In genomic region chr3:10983219-10983916, GRCh38 we compare ENCODE assay signal across 8 cellular contexts. TPM values are rescaled to one million over a fixed set of nuclear protein-coding genes. Genes with fewer than 3 reads are reported as not detected.
DNase-seq lines count a peak whose midpoint lies in the region; ATAC-seq, FAIRE-seq and TF ChIP-seq lines count a peak whose summit lies in the region.

No MANE protein-coding gene starts in this region.

- no peaks in the 10 kb centered on the region for H3K9me3 ChIP-seq in CD8-positive, alpha-beta T cell (ENCODE audit: low read length)
- H3K9me3 ChIP-seq in OCI-LY3 (ENCODE audit: insufficient read depth, low read length): no peaks in the 10 kb centered on the region
- H3K9me3 ChIP-seq in H1 (ENCODE audit: insufficient read depth in 2 of 2, low read depth in 1 of 2, low read length in 1 of 2): no peaks in the 10 kb centered on the region

- peak; percentile 47 for TF ChIP-seq CTCF in CD8-positive, alpha-beta T cell (IDR thresholded peaks at IDR 0.05)
- TF ChIP-seq CTCF in OCI-LY3 (IDR thresholded peaks at IDR 0.05; ENCODE audit: low read depth, low read length) (peak; percentile 65), H1 (IDR thresholded peaks at IDR 0.05; ENCODE audit: control extremely low read depth in 1 of 3, insufficient read depth in 1 of 3, low read depth in 1 of 3, low read length in 3 of 3) (peak; percentile 68 to 83 (median 76)), omental fat pad (IDR thresholded peaks at IDR 0.05) (no peak)

- DNase-seq in CD8-positive, alpha-beta T cell: no peak
- peak in 1 of 2 experiments; percentile 60 for DNase-seq in H1 (ENCODE audit: low read depth in 1 of 2, low spot score in 2 of 2)
- DNase-seq in midbrain (lab: John Stamatoyannopoulos, UW): peak; percentile 70
- no peak for DNase-seq in omental fat pad (ENCODE audit: low spot score)
- no peak for DNase-seq in NCI-H146 treated with DMSO at 0.1 percent for 48 hours (lab: John Stamatoyannopoulos, UW; ENCODE audit: unreplicated experiment)

- POLR2A ChIA-PET in CD8-positive, alpha-beta T cell (lab: Charles Lee): no interaction called here
- POLR2A ChIA-PET in H1 (lab: Charles Lee; ENCODE audit: partially characterized antibody): no interaction called here

- no peak overlapping the region for H2BK5ac ChIP-seq in H1 (ENCODE audit: low read depth, low read length)

- TF ChIP-seq POLR2A in H1 (IDR thresholded peaks at IDR 0.05; ENCODE audit: control extremely low read depth in 1 of 2, low read depth in 2 of 2, low read length in 2 of 2): no peak

- CTCF ChIA-PET in CD8-positive, alpha-beta T cell (lab: Charles Lee): interaction anchor here (0.7 to 1.4 kb wide), 2 partner anchors 13 to 75 kb away, joined by 3 to 4 read pairs; no protein-coding TSS in a partner anchor
- CTCF ChIA-PET in H1 (lab: Charles Lee; ENCODE audit: partially characterized antibody): interaction anchor here (0.6 to 13.3 kb wide), 28 partner anchors 7 to 529 kb away, joined by 3 to 207 read pairs (median 5); no protein-coding TSS in a partner anchor

- no peaks in the 10 kb centered on the region for H3K23me2 ChIP-seq in H1 (ENCODE audit: low read depth, low read length)

- H3K27me3 ChIP-seq in CD8-positive, alpha-beta T cell (ENCODE audit: insufficient read depth, low read length): no peaks in the 10 kb centered on the region
- H3K27me3 ChIP-seq in OCI-LY3 (ENCODE audit: low read depth, low read length): peaks cover 19% of the 10 kb centered on the region
- no peaks in the 10 kb centered on the region for H3K27me3 ChIP-seq in H1 (replicated peaks in 1 of 4; ENCODE audit: control insufficient read depth in 3 of 4, extremely low read depth in 1 of 4, insufficient read depth in 3 of 4, low read length in 3 of 4)

- WGBS in H1 (ENCODE audit: extremely low coverage in 1 of 2, insufficient coverage in 1 of 2, insufficient read length in 1 of 2, insufficient replicate concordance in 2 of 2, low coverage in 1 of 2, low lambda C conversion rate in 2 of 2, missing lambda C conversion rate in 1 of 2), 2 experiments: 43% methylated on average over 7 of the region's 7 CpGs; no CpG with 5 or more reads in 1 of the 2 experiments

- H2AFZ ChIP-seq in OCI-LY3 (ENCODE audit: low read depth, low read length) (no peak overlapping the region), H1 (ENCODE audit: low read length) (0 out of 2 replicates have a peak overlapping the region, but pooled peaks have one; percentile 65)

- H4K20me1 ChIP-seq in OCI-LY3 (ENCODE audit: insufficient read depth, low read length): no peaks in the 10 kb centered on the region
- H4K20me1 ChIP-seq in H1 (replicated peaks in 1 of 2; ENCODE audit: control insufficient read depth in 1 of 2, insufficient read depth in 2 of 2, low read length in 2 of 2): no peaks in the 10 kb centered on the region

- no peaks in the 10 kb centered on the region for H3K36me3 Mint-ChIP-seq in CD8-positive, alpha-beta T cell

- no peak overlapping the region for H3K14ac ChIP-seq in H1 (ENCODE audit: insufficient read length)

- no peaks in the 10 kb centered on the region for H3K4me1 ChIP-seq in CD8-positive, alpha-beta T cell (ENCODE audit: insufficient read depth, low read length)
- H3K4me1 ChIP-seq in OCI-LY3 (ENCODE audit: low read length) (no peaks in the 10 kb centered on the region), H1 (replicated peaks in 1 of 4; ENCODE audit: control insufficient read depth in 3 of 4, insufficient read depth in 4 of 4, low read length in 3 of 4) (peaks cover 0 to 6% (median 3%) of the 10 kb centered on the region in 4 experiments; a peak in 5 of 7 replicates)

- ATAC-seq in CD8-positive, alpha-beta T cell: no peak
- peak; percentile 56 for ATAC-seq in GM18907 (IDR thresholded peaks at IDR 0.05; ENCODE audit: unreplicated experiment)
- ATAC-seq in omental fat pad (ENCODE audit: low FRiP score): no peak
- no peak for ATAC-seq in HG03097 (IDR thresholded peaks at IDR 0.05; ENCODE audit: low FRiP score, unreplicated experiment)

- H3K23ac ChIP-seq in H1 (ENCODE audit: insufficient read length): no peak overlapping the region

- H3K9ac ChIP-seq in OCI-LY3 (ENCODE audit: low read length) (no peak overlapping the region), H1 (replicated peaks in 1 of 4; ENCODE audit: extremely low read depth in 1 of 4, low read depth in 3 of 4, low read length in 3 of 4) (no peak overlapping the region)

- no peak overlapping the region for H3K27ac Mint-ChIP-seq in CD8-positive, alpha-beta T cell

- TF ChIP-seq EP300 in H1 (IDR thresholded peaks at IDR 0.05; ENCODE audit: borderline replicate concordance in 1 of 2, low read depth in 2 of 2, low read length in 2 of 2): no peak

- H3K4me3 Mint-ChIP-seq in CD8-positive, alpha-beta T cell: no peak overlapping the region

- no peak overlapping the region for H4K8ac ChIP-seq in H1 (ENCODE audit: extremely low read depth, insufficient read depth, low read length)

- no peaks in the 10 kb centered on the region for H3K9me3 Mint-ChIP-seq in CD8-positive, alpha-beta T cell

- H4K91ac ChIP-seq in H1 (replicated peaks; ENCODE audit: insufficient read length, low read length): no peak overlapping the region

- H3K4me2 ChIP-seq in OCI-LY3 (ENCODE audit: low read length) (no peak overlapping the region), H1 (ENCODE audit: insufficient read depth in 1 of 2, low read depth in 2 of 2, low read length in 2 of 2) (no peak overlapping the region)

- no peaks in the 10 kb centered on the region for H3K36me3 ChIP-seq in CD8-positive, alpha-beta T cell (ENCODE audit: insufficient read depth, low read length)
- no peaks in the 10 kb centered on the region for H3K36me3 ChIP-seq in OCI-LY3 (replicated peaks; ENCODE audit: low read depth, low read length)
- H3K36me3 ChIP-seq in H1 (ENCODE audit: control insufficient read depth in 2 of 4, insufficient read depth in 4 of 4, low read length in 3 of 4): no peaks in the 10 kb centered on the region

- no peak overlapping the region for H3K4ac ChIP-seq in H1 (replicated peaks; ENCODE audit: insufficient read length, low read depth, low read length)

- no peak overlapping the region for H2BK20ac ChIP-seq in H1 (ENCODE audit: low read length)

- no peak overlapping the region for H3K27ac ChIP-seq in CD8-positive, alpha-beta T cell (ENCODE audit: low read depth, low read length)
- H3K27ac ChIP-seq in OCI-LY3 (ENCODE audit: low read length) (no peak overlapping the region), H1 (ENCODE audit: low read depth, low read length) (no peak overlapping the region)

- H3K18ac ChIP-seq in H1 (ENCODE audit: extremely low read depth, low read length): no peak overlapping the region

- peaks cover 7% of the 10 kb centered on the region for H3K27me3 Mint-ChIP-seq in CD8-positive, alpha-beta T cell (ENCODE audit: low read depth)

- H2BK15ac ChIP-seq in H1 (ENCODE audit: low read length): no peak overlapping the region

- H2BK120ac ChIP-seq in H1 (replicated peaks; ENCODE audit: low read depth, low read length): no peak overlapping the region

- no peaks in the 10 kb centered on the region for H3K4me1 Mint-ChIP-seq in CD8-positive, alpha-beta T cell (ENCODE audit: low read depth)

- no peaks in the 10 kb centered on the region for H3K79me1 ChIP-seq in H1 (ENCODE audit: low read depth, low read length)

- intact Hi-C loops in CD8-positive, alpha-beta T cell (cut with DNase I, micrococcal nuclease): no loop called here

- no peak overlapping the region for H4K5ac ChIP-seq in H1 (ENCODE audit: insufficient read length, low read depth, low read length)

- peak; percentile 70 for FAIRE-seq in H1 (lab: Jason Lieb, UNC)

- H2BK12ac ChIP-seq in H1 (ENCODE audit: low read depth, low read length): no peak overlapping the region

- no peak overlapping the region for H3K4me3 ChIP-seq in CD8-positive, alpha-beta T cell (ENCODE audit: low read depth, low read length)
- no peak overlapping the region for H3K4me3 ChIP-seq in OCI-LY3 (ENCODE audit: low read length)
- no peak overlapping the region for H3K4me3 ChIP-seq in H1 (ENCODE audit: extremely low read depth in 1 of 4, insufficient read depth in 2 of 4, low read depth in 3 of 4, low read length in 4 of 4)

- no peak overlapping the region for H2AK5ac ChIP-seq in H1 (ENCODE audit: low read depth, low read length)

- no peak overlapping the region for H3K56ac ChIP-seq in H1 (replicated peaks; ENCODE audit: insufficient read length, low read depth, low read length)

- peak; percentile 52 to 64 for TF ChIP-seq RAD21 in H1 (IDR thresholded peaks at IDR 0.05 in 1 of 2, conservative IDR thresholded peaks at IDR 0.05 in 1 of 2; ENCODE audit: low read depth in 2 of 2, low read length in 2 of 2)

- H3K79me2 ChIP-seq in OCI-LY3 (ENCODE audit: low read length) (no peaks in the 10 kb centered on the region), H1 (ENCODE audit: control insufficient read depth in 1 of 2, insufficient read depth in 2 of 2, low read length in 2 of 2) (no peaks in the 10 kb centered on the region)

TF ChIP-seq in H1, 55 proteins besides CTCF, POLR2A, EP300 and RAD21 (continues in another document):
- TF ChIP-seq JUND (IDR thresholded peaks at IDR 0.05; ENCODE audit: low read length) (no peak), USF2 (IDR thresholded peaks at IDR 0.05; ENCODE audit: low read length) (no peak), NRF1 (IDR thresholded peaks at IDR 0.05; ENCODE audit: low read depth, low read length) (no peak), GTF2F1 (IDR thresholded peaks at IDR 0.05; ENCODE audit: borderline replicate concordance, low read depth, low read length) (no peak), MAFK (IDR thresholded peaks at IDR 0.05; ENCODE audit: low read depth, low read length) (no peak), TEAD4 (IDR thresholded peaks at IDR 0.05; ENCODE audit: low read depth, low read length) (0 out of 2 replicates have a peak, but pooled peaks have one; percentile 19), FOSL1 (IDR thresholded peaks at IDR 0.05; ENCODE audit: insufficient read depth, low read depth, low read length) (no peak)

RNA-seq across cellular contexts. Expression of gene SLC6A1, which starts 9.2 kb away (rescaled TPM):
- total RNA-seq in CD8-positive, alpha-beta T cell: not detected
- 0.30 and 0.31 TPM in 2 replicates for total RNA-seq in H1 (2021; fragmentation: NEBNext Ultra II Directional; extraction: Animal tissue kit (Norgen Biotek cat#: 25700))
- 0.35 and 0.63 TPM in 2 replicates for polyA plus RNA-seq in H1 (2011; rRNA removed)
- polyA plus RNA-seq in H1 (2011; cell fraction: cytosol; rRNA removed): 0.50 TPM
- 1.00 TPM for polyA plus RNA-seq in H1 (2011; cell fraction: nucleus; rRNA removed)
- 0.22 to 0.61 TPM (median 0.41 TPM) in 4 replicates for polyA plus RNA-seq in H1 (2012, experiment 1 of 2)
- polyA plus RNA-seq in H1 (2012, experiment 2 of 2): 0.22 TPM
- polyA plus RNA-seq in H1 (2013, experiment 1 of 2): 0.24 TPM
- polyA plus RNA-seq in H1 (2013, experiment 2 of 2): 0.26 TPM
- polyA minus RNA-seq in H1 (2011; rRNA and poly(A)+ RNA removed): 0.44 and 1.2 TPM in 2 replicates
- polyA minus RNA-seq in H1 (2011; cell fraction: cytosol; rRNA and poly(A)+ RNA removed): 0.51 TPM
- 0.50 TPM for polyA minus RNA-seq in H1 (2011; cell fraction: nucleus; rRNA and poly(A)+ RNA removed)
- 1 to 10 TPM in 1 of 4 donors, under 1 TPM in 3; 0.09 to 2.0 (median 0.49) TPM for total RNA-seq in omental fat pad

Comparison
In these comparisons a context has a peak if more than half of its experiments do, and no peak if none do; other contexts are left out.
1. CTCF ChIP-seq: peak in CD8-positive, alpha-beta T cell (single experiment), OCI-LY3 (single experiment) and H1 (3 of 3); none in omental fat pad (0 of 3).